ENCODE assay signal across 18 cellular contexts in the genomic region with DNA sequence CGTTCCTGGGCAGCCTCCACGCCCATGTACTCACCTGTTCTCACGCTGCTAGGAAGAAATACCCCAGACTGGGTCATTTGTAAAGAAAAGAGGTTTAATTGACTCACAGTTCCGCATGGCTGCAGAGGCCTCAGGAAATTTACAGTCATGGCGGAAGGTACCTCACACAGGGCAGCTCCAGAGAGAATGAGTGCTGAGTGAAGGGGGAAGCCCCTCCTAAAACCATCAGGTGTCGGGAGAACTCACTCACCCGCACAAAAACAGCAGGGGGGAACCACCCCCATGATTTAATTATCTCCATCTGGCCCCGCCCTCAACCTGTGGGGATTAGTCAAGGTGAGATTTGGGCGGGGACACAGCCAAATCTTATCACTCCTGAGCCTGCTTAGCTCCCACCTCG. TPM values are rescaled to one million over a fixed set of nuclear protein-coding genes. Genes with fewer than 3 reads are reported as not detected.
DNase-seq lines count a peak whose midpoint lies in the region; FAIRE-seq and TF ChIP-seq lines count a peak whose summit lies in the region.
"Had no signal": no experiment of that assay in that cellular context is flagged by ENCODE, and none has a peak within 500 bp of the region (broad histone marks: within the 10 kb centered on the region; RNA-seq: fewer than 3 reads in every experiment).

No MANE protein-coding gene starts in this region.

- H4K12ac ChIP-seq in trophoblast cell (ENCODE audit: low read depth, low read length): no peak overlapping the region

- no peak overlapping the region for H3K27ac ChIP-seq in trophoblast cell (ENCODE audit: low read depth, low read length)
- H3K27ac ChIP-seq in small intestine (ENCODE audit: low read depth in 1 of 2, low read length in 1 of 2): no peak overlapping the region
- no peak overlapping the region for H3K27ac ChIP-seq in prostate gland
- H3K27ac ChIP-seq: GM23248, heart left ventricle, thoracic aorta had no signal

- H3K4ac ChIP-seq in trophoblast cell (ENCODE audit: low read depth, low read length): no peak overlapping the region

- TF ChIP-seq POLR2A in prostate gland (IDR thresholded peaks at IDR 0.05): no peak

- DNase-seq in stimulated activated naive CD4-positive, alpha-beta T cell treated with Interleukin-2 at 50 U/mL for 16 hours (lab: John Stamatoyannopoulos, UW): peak; percentile 34
- no peak for DNase-seq in stimulated activated naive CD4-positive, alpha-beta T cell (lab: John Stamatoyannopoulos, UW)
- DNase-seq in activated T-cell treated with anti-CD3 and anti-CD28 coated beads, Interleukin-2, amount 50 U/mL, for 48 hours: peak; percentile 68 to 75
- no peak for DNase-seq in trophoblast cell
- DNase-seq in small intestine: no peak
- DNase-seq in prostate gland (ENCODE audit: low spot score): no peak
- DNase-seq in activated gamma-delta T cell (lab: John Stamatoyannopoulos, UW): no peak
- no peak for DNase-seq in cerebellar nuclear complex (lab: John Stamatoyannopoulos, UW)
- DNase-seq: activated naive CD8-positive, alpha-beta T cell treated with anti-CD3 and anti-CD28 coated beads, Interleukin-2, amount 10 ng/mL, durations not matched to agents 7 days and 5 days; Caco-2; GM23248; heart left ventricle; KBM-7; naive thymus-derived CD8-positive, alpha-beta T cell; NCI-H1048 had no signal

- H3K4me1 ChIP-seq in trophoblast cell (ENCODE audit: control insufficient read depth in 1 of 2, insufficient read depth in 2 of 2, low read length in 2 of 2) (no peaks in the 10 kb centered on the region), small intestine (ENCODE audit: control insufficient read depth in 2 of 2, insufficient read depth in 1 of 2, low read depth in 1 of 2, low read length in 1 of 2) (no peaks in the 10 kb centered on the region), prostate gland (replicated peaks) (peaks cover 4% of the 10 kb centered on the region)
- H3K4me1 ChIP-seq: Caco-2 had no signal

- H3K27me3 ChIP-seq in trophoblast cell (ENCODE audit: insufficient read depth, low read length) (no peaks in the 10 kb centered on the region), small intestine (ENCODE audit: control insufficient read depth in 2 of 2, insufficient read depth in 2 of 2, low read length in 2 of 2) (no peaks in the 10 kb centered on the region), prostate gland (replicated peaks; ENCODE audit: insufficient read depth) (no peaks in the 10 kb centered on the region)
- H3K27me3 ChIP-seq: heart left ventricle had no signal

- no peak overlapping the region for H2BK120ac ChIP-seq in trophoblast cell (ENCODE audit: insufficient read depth, low read length, poor library complexity)

- no peaks in the 10 kb centered on the region for H3K79me2 ChIP-seq in trophoblast cell (ENCODE audit: control insufficient read depth, insufficient read depth, low read length, poor library complexity)

- H4K8ac ChIP-seq in trophoblast cell (ENCODE audit: low read depth, low read length): no peak overlapping the region

- no peak overlapping the region for H3K23ac ChIP-seq in trophoblast cell (ENCODE audit: low read length)

- H3K18ac ChIP-seq in trophoblast cell (ENCODE audit: low read length): peak overlapping the region; percentile 48

- H2BK12ac ChIP-seq in trophoblast cell (ENCODE audit: low read length): no peak overlapping the region

- no CpG with 5 or more reads among the region's 10 CpGs for WGBS in trophoblast cell (ENCODE audit: extremely low coverage, insufficient coverage, insufficient read length)
- 65 to 70% (median 66%) methylated on average over 10 of the region's 10 CpGs for WGBS in small intestine, 3 donors
- 75% methylated on average over 10 of the region's 10 CpGs for WGBS in prostate gland

- H3K9ac ChIP-seq in trophoblast cell (ENCODE audit: low read length): no peak overlapping the region
- H3K9ac ChIP-seq: GM23248 had no signal

- H3K36me3 ChIP-seq in trophoblast cell (ENCODE audit: control insufficient read depth in 1 of 2, insufficient read depth in 2 of 2, low read length in 2 of 2) (no peaks in the 10 kb centered on the region), small intestine (ENCODE audit: control insufficient read depth in 2 of 2, insufficient read depth in 2 of 2, low read length in 2 of 2) (no peaks in the 10 kb centered on the region), prostate gland (no peaks in the 10 kb centered on the region)
- H3K36me3 ChIP-seq: heart left ventricle, thoracic aorta had no signal

- no peak overlapping the region for H3K4me2 ChIP-seq in trophoblast cell (ENCODE audit: low read length)

- H3K4me3 ChIP-seq in trophoblast cell (ENCODE audit: low read depth, low read length) (no peak overlapping the region), small intestine (ENCODE audit: low read depth in 1 of 2, low read length in 2 of 2) (no peak overlapping the region), prostate gland (no peak overlapping the region)
- H3K4me3 ChIP-seq: GM23248, heart left ventricle, thoracic aorta had no signal

- intact Hi-C loops in prostate gland (cut with DNase I): no loop called here

- H3K9me3 ChIP-seq in trophoblast cell (ENCODE audit: insufficient read depth, low read depth, low read length) (peaks cover 6% of the 10 kb centered on the region), small intestine (ENCODE audit: control insufficient read depth, low read depth) (no peaks in the 10 kb centered on the region), prostate gland (no peaks in the 10 kb centered on the region)
- H3K9me3 ChIP-seq: Caco-2, thoracic aorta had no signal

- H4K91ac ChIP-seq in trophoblast cell (ENCODE audit: low read depth, low read length): no peak overlapping the region

- no peak for TF ChIP-seq CTCF in prostate gland (IDR thresholded peaks at IDR 0.05)

- H3K79me1 ChIP-seq in trophoblast cell (ENCODE audit: low read length): no peaks in the 10 kb centered on the region

- H2AFZ ChIP-seq in trophoblast cell (ENCODE audit: insufficient read depth, low read length, poor library complexity): no peak overlapping the region
- H2AFZ ChIP-seq: GM23248 had no signal

- no peak for FAIRE-seq in small intestine (lab: Jason Lieb, UNC)
- FAIRE-seq: GM12892 had no signal

- no peak overlapping the region for H3K14ac ChIP-seq in trophoblast cell (ENCODE audit: low read length)

- H2AK5ac ChIP-seq in trophoblast cell (ENCODE audit: low read length): no peak overlapping the region

- H2BK5ac ChIP-seq in trophoblast cell (ENCODE audit: low read depth, low read length, poor library complexity): no peak overlapping the region

RNA-seq across cellular contexts. Expression of a gene that starts 18.2 kb away (rescaled TPM):
- polyA plus RNA-seq in trophoblast cell (2013): 26.3 and 27.6 TPM in 2 replicates
- polyA plus RNA-seq in small intestine: 10 to 100 TPM; 28.9 to 49.0 (median 39.7) TPM
- 10 to 100 TPM; 41.8 to 68.0 TPM for total RNA-seq in prostate gland

RNA-seq across cellular contexts. Expression of a gene that starts 22.8 kb away (rescaled TPM):
- 13.1 and 14.9 TPM in 2 replicates for polyA plus RNA-seq in trophoblast cell (2013)
- polyA plus RNA-seq in small intestine: 1 to 10 TPM in 2 of 3 donors, under 1 TPM in 1; 0.60 to 7.6 (median 5.7) TPM
- 1 to 10 TPM; 1.5 to 1.9 TPM for total RNA-seq in prostate gland
- total RNA-seq: GM23248 had no signal
- polyA plus RNA-seq: fibroblast of lung, GM23248 had no signal

RNA-seq across cellular contexts. Expression of a gene that starts 28.1 kb away (rescaled TPM):
- polyA plus RNA-seq in trophoblast cell (2013): 67.5 and 72.3 TPM in 2 replicates
- polyA plus RNA-seq in small intestine: 100 to 1,000 TPM; 104 to 135 (median 122) TPM
- 100 to 1,000 TPM; 179 to 207 TPM for total RNA-seq in prostate gland

RNA-seq across cellular contexts. Expression of a gene that starts 33.6 kb away (rescaled TPM):
- 15.7 and 16.9 TPM in 2 replicates for polyA plus RNA-seq in trophoblast cell (2013)
- polyA plus RNA-seq in small intestine: 100 to 1,000 TPM; 108 to 279 (median 224) TPM
- 10 to 100 TPM; 59.5 to 61.6 TPM for total RNA-seq in prostate gland

RNA-seq across cellular contexts. Expression of a gene that starts 38.3 kb away (rescaled TPM):
- 26.7 and 27.0 TPM in 2 replicates for polyA plus RNA-seq in trophoblast cell (2013)
- polyA plus RNA-seq in small intestine: 10 to 100 TPM; 26.8 to 43.5 (median 29.2) TPM
- total RNA-seq in prostate gland: 10 to 100 TPM; 70.1 to 85.8 TPM

Comparison
In these comparisons a context has a peak if more than half of its experiments do, and no peak if none do; other contexts are left out.
1. DNase-seq: peak in stimulated activated naive CD4-positive, alpha-beta T cell treated with Interleukin-2 at 50 U/mL for 16 hours (single experiment) and activated T-cell treated with anti-CD3 and anti-CD28 coated beads, Interleukin-2, amount 50 U/mL, for 48 hours (2 of 2); none in stimulated activated naive CD4-positive, alpha-beta T cell (0 of 6), trophoblast cell (0 of 2), small intestine (single experiment), prostate gland (single experiment), activated gamma-delta T cell (single experiment) and cerebellar nuclear complex (0 of 2).